Comparison of ENCODE assay signal across 9 cellular contexts in the genomic region with DNA sequence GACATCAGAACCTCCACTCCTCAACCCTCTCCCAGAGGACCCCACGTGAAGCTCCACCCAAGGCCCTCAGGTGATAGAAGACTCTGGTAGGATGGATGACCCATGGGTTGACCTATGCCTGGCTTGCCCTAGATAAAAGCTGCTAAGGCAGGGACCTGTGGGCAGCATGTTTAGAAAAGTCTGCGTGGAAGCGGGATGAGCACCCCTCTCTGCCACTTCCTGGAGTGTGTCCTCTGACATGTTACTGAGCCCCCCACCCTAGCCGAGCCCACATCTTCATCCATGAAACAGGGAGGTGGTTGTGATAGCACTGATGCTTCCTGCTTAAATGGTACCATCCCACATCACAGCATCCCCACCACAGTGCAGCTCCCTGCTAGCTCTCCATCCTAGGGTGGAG.
"Had no signal": no experiment of that assay in that cellular context is flagged by ENCODE, and none has a peak within 500 bp of the region (broad histone marks: within the 10 kb centered on the region; RNA-seq: fewer than 3 reads in every experiment).

No MANE protein-coding gene starts in this region.

- H2AFZ ChIP-seq: GM23248, GM23338 had no signal

- H3K4me2 ChIP-seq: GM23338 had no signal

- H3K9me3 ChIP-seq: HAP-1 had no signal

- H3K4me3 ChIP-seq: GM23248, GM23338, HAP-1 had no signal

- H3K27ac ChIP-seq: GM23248 had no signal

- H3K4me1 ChIP-seq: HAP-1 had no signal

- DNase-seq: GM23248, GOT3, H7, H9, HCEC 1CT, HFFc6 had no signal

- H3K9me3 Mint-ChIP-seq: GM23338, H9, HFFc6 had no signal

- H3K9ac ChIP-seq: GM23248 had no signal

- H3K27ac Mint-ChIP-seq: GM23338, HFFc6 had no signal

- ATAC-seq: GM23338, HCT116 had no signal

- H3K4me3 Mint-ChIP-seq: GM23338, H9, HFFc6 had no signal

- H3K36me3 ChIP-seq: HAP-1 had no signal
